Comparison of ENCODE assay signal across 8 cellular contexts in genomic region chr19:4327252-4327876, GRCh38. TPM values are rescaled to one million over a fixed set of nuclear protein-coding genes. Genes with fewer than 3 reads are reported as not detected.
DNase-seq lines count a peak whose midpoint lies in the region; ATAC-seq and TF ChIP-seq lines count a peak whose summit lies in the region.

No MANE protein-coding gene starts in this region.

- intact Hi-C loops in ovary (cut with DNase I) = no loop called here

- H3K9me3 ChIP-seq in ovary = no peaks in the 10 kb centered on the region
- H3K9me3 ChIP-seq in tibial nerve = peaks cover 0 to 6% (median 0%) of the 10 kb centered on the region in 4 donors

- H3K27ac ChIP-seq in ovary (peak overlapping the region in 1 of 2 donors; percentile 77), tibial nerve (no peak overlapping the region)

- no peaks in the 10 kb centered on the region for H3K9me3 Mint-ChIP-seq in activated T-cell treated with anti-CD3 and anti-CD28 coated beads, Interleukin-2, amount 50 U/mL, for 24 hours

- H3K36me3 ChIP-seq in ovary (no peaks in the 10 kb centered on the region), tibial nerve (no peaks in the 10 kb centered on the region)

- no peak for TF ChIP-seq EP300 in ovary (IDR thresholded peaks at IDR 0.05)
- no peak for TF ChIP-seq EP300 in tibial nerve (IDR thresholded peaks at IDR 0.05)

- DNase-seq in GM03348 (ENCODE audit: low spot score) (peak; percentile 50), NCI-H69 (lab: John Stamatoyannopoulos, UW) (peak; percentile 91), foreskin fibroblast (peak; percentile 65 to 77), ovary (peak; percentile 94 to 97 (median 95)), tibial nerve (ENCODE audit: low spot score in 2 of 2) (peak; percentile 19 to 56), SW 1271 (lab: John Stamatoyannopoulos, UW) (no peak)
- peak; percentile 84 for DNase-seq in activated T-cell treated with anti-CD3 and anti-CD28 coated beads, Interleukin-2, amount 50 U/mL, for 24 hours

- no peak for ATAC-seq in HG02840 (IDR thresholded peaks at IDR 0.05; ENCODE audit: low FRiP score, unreplicated experiment)

- H3K27me3 ChIP-seq in ovary = no peaks in the 10 kb centered on the region
- peaks cover 0 to 15% of the 10 kb centered on the region in 2 donors for H3K27me3 ChIP-seq in tibial nerve

- H3K27ac Mint-ChIP-seq in activated T-cell treated with anti-CD3 and anti-CD28 coated beads, Interleukin-2, amount 50 U/mL, for 24 hours = peak overlapping the region; percentile 40

- peak overlapping the region; percentile 67 for H3K4me3 Mint-ChIP-seq in activated T-cell treated with anti-CD3 and anti-CD28 coated beads, Interleukin-2, amount 50 U/mL, for 24 hours

- WGBS in ovary, 3 donors = 0 to 9% (median 1%) methylated on average over 16 to 30 of the region's 30 CpGs
- WGBS in tibial nerve, 2 donors = 3 to 5% methylated on average over 22 to 30 of the region's 30 CpGs

- no peak for TF ChIP-seq CTCF in foreskin fibroblast (IDR thresholded peaks at IDR 0.05; ENCODE audit: low read depth, low read length)
- no peak for TF ChIP-seq CTCF in ovary (IDR thresholded peaks at IDR 0.05)
- TF ChIP-seq CTCF in tibial nerve (IDR thresholded peaks at IDR 0.05) = no peak

- peaks cover 15% of the 10 kb centered on the region for H3K36me3 Mint-ChIP-seq in activated T-cell treated with anti-CD3 and anti-CD28 coated beads, Interleukin-2, amount 50 U/mL, for 24 hours (ENCODE audit: low read depth)

- peak overlapping the region; percentile 49 to 54 for H3K4me3 ChIP-seq in foreskin fibroblast (ENCODE audit: low read depth in 1 of 2, low read length in 2 of 2)
- peak overlapping the region; percentile 48 for H3K4me3 ChIP-seq in ovary
- peak overlapping the region; percentile 20 to 36 (median 22) for H3K4me3 ChIP-seq in tibial nerve

- H3K4me1 ChIP-seq in ovary (ENCODE audit: insufficient read depth) (peaks cover 6% of the 10 kb centered on the region), tibial nerve (peaks cover 0 to 26% (median 9%) of the 10 kb centered on the region in 4 donors)

- H3K27me3 Mint-ChIP-seq in activated T-cell treated with anti-CD3 and anti-CD28 coated beads, Interleukin-2, amount 50 U/mL, for 24 hours = no peaks in the 10 kb centered on the region

- peaks cover 32% of the 10 kb centered on the region for H3K4me1 Mint-ChIP-seq in activated T-cell treated with anti-CD3 and anti-CD28 coated beads, Interleukin-2, amount 50 U/mL, for 24 hours (ENCODE audit: low read depth)

- no peak for TF ChIP-seq POLR2A in ovary (IDR thresholded peaks at IDR 0.05)
- no peak for TF ChIP-seq POLR2A in tibial nerve (IDR thresholded peaks at IDR 0.05)

RNA-seq across cellular contexts. Expression of gene STAP2, which starts 11.3 kb away (rescaled TPM):
- total RNA-seq in ovary (10 to 100 TPM; 10.3 to 32.5 (median 17.5) TPM), tibial nerve (1 to 10 TPM in 3 of 4 donors, not detected in 1; 3.1 to 6.0 (median 4.8) TPM)
- polyA plus RNA-seq in ovary = 10 to 100 TPM in 1 of 2 donors, 1 to 10 TPM in 1; 9.7 to 18.8 TPM

RNA-seq across cellular contexts. Expression of gene MPND, which starts 16.0 kb away (rescaled TPM):
- total RNA-seq in ovary (10 to 100 TPM in 5 of 7 donors, 1 to 10 TPM in 2; 5.2 to 31.1 (median 20.3) TPM), tibial nerve (10 to 100 TPM in 1 of 4 donors, 1 to 10 TPM in 3; 2.2 to 13.2 (median 6.6) TPM)
- 10 to 100 TPM in 1 of 2 donors, 1 to 10 TPM in 1; 2.4 to 14.5 TPM for polyA plus RNA-seq in ovary

RNA-seq across cellular contexts. Expression of gene FSD1, which starts 23.0 kb away (rescaled TPM):
- under 1 TPM in 2 of 7 donors, not detected in 5; 0.11 to 0.18 TPM for total RNA-seq in ovary
- under 1 TPM in 1 of 2 donors, not detected in 1; 0.48 TPM for polyA plus RNA-seq in ovary
- total RNA-seq in tibial nerve = under 1 TPM in 1 of 4 donors, not detected in 3; 0.87 TPM

RNA-seq across cellular contexts. Expression of gene TMIGD2, which starts 25.2 kb away (rescaled TPM):
- under 1 TPM in 1 of 7 donors, not detected in 6; 0.36 TPM for total RNA-seq in ovary
- polyA plus RNA-seq in ovary = under 1 TPM in 1 of 2 donors, not detected in 1; 0.29 TPM
- 1 to 10 TPM in 2 of 4 donors, under 1 TPM in 1, not detected in 1; 0.60 to 7.9 (median 1.2) TPM for total RNA-seq in tibial nerve

RNA-seq across cellular contexts. Expression of gene SHD, which starts 48.3 kb away (rescaled TPM):
- total RNA-seq in ovary (under 1 TPM in 2 of 7 donors, not detected in 5; 0.24 to 0.48 TPM), tibial nerve (not detected)
- polyA plus RNA-seq in ovary = under 1 TPM in 1 of 2 donors, not detected in 1; 0.86 TPM

Comparison
In these comparisons a context has a peak if more than half of its experiments do, and no peak if none do; other contexts are left out.
1. DNase-seq: peak in GM03348 (single experiment), NCI-H69 (single experiment), activated T-cell treated with anti-CD3 and anti-CD28 coated beads, Interleukin-2, amount 50 U/mL, for 24 hours (single experiment), foreskin fibroblast (2 of 2), ovary (5 of 5) and tibial nerve (2 of 2); none in SW 1271 (0 of 2).
2. Peak in every context shown above with its lines, with median percentiles within 50 percentile points of each other: H3K4me3 ChIP-seq.